40 cellular contexts compared by ENCODE assay signal in the genomic region with DNA sequence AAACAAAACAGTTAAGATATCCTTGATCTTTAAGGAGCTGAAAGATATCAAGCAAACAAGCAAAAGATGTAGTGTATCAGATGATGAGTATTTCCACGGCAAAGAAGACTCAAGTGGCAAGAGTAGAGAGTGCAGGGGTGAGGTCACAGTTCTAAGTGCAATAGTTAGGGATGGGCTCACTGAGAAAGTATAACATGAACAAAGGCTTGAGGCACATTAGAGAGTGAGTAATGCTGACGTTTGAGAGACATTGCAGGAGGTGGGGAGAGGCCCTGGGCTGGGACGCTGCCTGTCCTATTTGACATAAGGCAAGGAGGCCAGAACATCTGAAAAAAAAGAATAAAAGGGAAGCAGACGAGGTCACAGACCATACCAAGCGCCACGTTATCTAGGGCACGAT. TPM values are rescaled to one million over a fixed set of nuclear protein-coding genes. Genes with fewer than 3 reads are reported as not detected.
"Had no signal": no experiment of that assay in that cellular context is flagged by ENCODE, and none has a peak within 500 bp of the region (broad histone marks: within the 10 kb centered on the region; RNA-seq: fewer than 3 reads in every experiment).

No MANE protein-coding gene starts in this region.

- H3K36me3 ChIP-seq: adrenal gland, gastroesophageal sphincter, ovary, vagina had no signal

- H3K27me3 Mint-ChIP-seq: progenitor cell of endocrine pancreas; stimulated activated memory B cell treated with anti-CD40 and anti-IgM and Interleukin-4, amounts not matched to agents 10 μg/mL and 1 μg/mL and 100 μg/mL, for 72 hours; stimulated activated naive CD8-positive, alpha-beta T cell treated with anti-CD3 and anti-CD28 coated beads, Interleukin-15, amount 100 ng/mL, for 72 hours; type B pancreatic cell had no signal

- H3K27ac Mint-ChIP-seq: activated CD4-positive, alpha-beta memory T cell treated with anti-CD3 and anti-CD28 coated beads for 36 hours; activated naive CD4-positive, alpha-beta T cell treated with anti-CD3 and anti-CD28 coated beads for 36 hours; activated naive CD8-positive, alpha-beta T cell treated with anti-CD3 and anti-CD28 coated beads for 36 hours; activated T-helper 1 cell treated with anti-CD3 and anti-CD28 coated beads, Interleukin-12 subunit alpha, Interleukin-12 subunit beta, Interleukin-2, Interleukin-4 antibody, amounts not matched to agents 30 ng/mL and 10 ng/mL and 1 ng/mL, durations not matched to agents 14 hours and 24 hours and 36 hours; nephron progenitor cell; progenitor cell of endocrine pancreas; stimulated activated memory B cell treated with anti-CD40 and anti-IgM and Interleukin-4, amounts not matched to agents 10 μg/mL and 1 μg/mL and 100 μg/mL, for 72 hours; stimulated activated naive CD8-positive, alpha-beta T cell treated with anti-CD3 and anti-CD28 coated beads, Interleukin-15, amount 100 ng/mL, for 72 hours; type B pancreatic cell had no signal

- H3K4me2 ChIP-seq: smooth muscle cell had no signal

- ATAC-seq: body of pancreas; gastroesophageal sphincter; left cardiac atrium; left ventricle myocardium superior; stimulated activated memory B cell treated with anti-CD40 and anti-IgM and Interleukin-4, amounts not matched to agents 10 μg/mL and 1 μg/mL and 100 μg/mL, for 72 hours; stimulated activated naive CD8-positive, alpha-beta T cell treated with anti-CD3 and anti-CD28 coated beads, Interleukin-15, amount 100 ng/mL, for 72 hours had no signal

- H3K27me3 ChIP-seq: adrenal gland, body of pancreas, dorsolateral prefrontal cortex, gastroesophageal sphincter, ovary, vagina had no signal

- H3K4me1 ChIP-seq: adrenal gland, body of pancreas, gastroesophageal sphincter, vagina had no signal

- H3K36me3 Mint-ChIP-seq: activated CD4-positive, alpha-beta memory T cell treated with anti-CD3 and anti-CD28 coated beads for 36 hours; activated naive CD8-positive, alpha-beta T cell treated with anti-CD3 and anti-CD28 coated beads for 36 hours; stimulated activated memory B cell treated with anti-CD40 and anti-IgM and Interleukin-4, amounts not matched to agents 10 μg/mL and 1 μg/mL and 100 μg/mL, for 72 hours had no signal

- H3K27ac ChIP-seq: adrenal gland, body of pancreas, dorsolateral prefrontal cortex, gastroesophageal sphincter, ovary, vagina, VCaP had no signal

- H3K9me3 ChIP-seq: adrenal gland, gastroesophageal sphincter, ovary, vagina had no signal

- H3K4me1 Mint-ChIP-seq: activated naive CD8-positive, alpha-beta T cell treated with anti-CD3 and anti-CD28 coated beads for 36 hours; nephron progenitor cell; stimulated activated memory B cell treated with anti-CD40 and anti-IgM and Interleukin-4, amounts not matched to agents 10 μg/mL and 1 μg/mL and 100 μg/mL, for 72 hours; stimulated activated naive CD8-positive, alpha-beta T cell treated with anti-CD3 and anti-CD28 coated beads, Interleukin-15, amount 100 ng/mL, for 72 hours had no signal

- H3K4me3 Mint-ChIP-seq: activated CD4-positive, alpha-beta memory T cell treated with anti-CD3 and anti-CD28 coated beads for 36 hours; activated naive CD4-positive, alpha-beta T cell treated with anti-CD3 and anti-CD28 coated beads for 36 hours; activated naive CD8-positive, alpha-beta T cell treated with anti-CD3 and anti-CD28 coated beads for 36 hours; activated T-helper 1 cell treated with anti-CD3 and anti-CD28 coated beads, Interleukin-12 subunit alpha, Interleukin-12 subunit beta, Interleukin-2, Interleukin-4 antibody, amounts not matched to agents 30 ng/mL and 10 ng/mL and 1 ng/mL, durations not matched to agents 14 hours and 24 hours and 36 hours; nephron progenitor cell; stimulated activated memory B cell treated with anti-CD40 and anti-IgM and Interleukin-4, amounts not matched to agents 10 μg/mL and 1 μg/mL and 100 μg/mL, for 72 hours; stimulated activated naive CD8-positive, alpha-beta T cell treated with anti-CD3 and anti-CD28 coated beads, Interleukin-15, amount 100 ng/mL, for 72 hours; type B pancreatic cell had no signal

- H3K4me3 ChIP-seq: adrenal gland, body of pancreas, coronary artery, dorsolateral prefrontal cortex, gastroesophageal sphincter, ovary, smooth muscle cell, vagina had no signal

- DNase-seq: activated CD4-positive, alpha-beta memory T cell treated with anti-CD3 and anti-CD28 coated beads for 36 hours; activated CD4-positive, alpha-beta T cell treated with anti-CD3 and anti-CD28 coated beads for 48 hours; activated CD8-positive, alpha-beta memory T cell treated with anti-CD3 and anti-CD28 coated beads, Interleukin-2, amount 50 U/mL, for 4 hours; activated effector memory CD4-positive, alpha-beta T cell treated with anti-CD3 and anti-CD28 coated beads, Interleukin-2, amount 50 U/mL, for 16 hours; activated naive CD4-positive, alpha-beta T cell treated with anti-CD3 and anti-CD28 coated beads for 36 hours; activated naive CD8-positive, alpha-beta T cell treated with anti-CD3 and anti-CD28 coated beads for 36 hours; activated T-cell treated with anti-CD3 and anti-CD28 coated beads, Interleukin-2, amount 50 U/mL, for 1 hour; adrenal gland; aorta; body of pancreas; dorsolateral prefrontal cortex; effector memory CD4-positive, alpha-beta T cell; erythroblast; head of caudate nucleus; hippocampal formation; left cardiac atrium; left ventricle myocardium superior; nephron progenitor cell; ovary; stimulated activated CD4-positive, alpha-beta T cell treated with anti-CD3 and anti-CD28 coated beads, Interleukin-1b, Interleukin-23, amount 100 ng/mL, for 48 hours; stimulated activated CD4-positive, alpha-beta T cell treated with anti-CD3 and anti-CD28 coated beads, Interleukin-4, amount 100 ng/mL, for 4 hours; stimulated activated CD8-positive, alpha-beta memory T cell treated with anti-CD3 and anti-CD28 coated beads, Interleukin-4, amount 100 ng/mL, for 48 hours; stimulated activated naive CD8-positive, alpha-beta T cell treated with anti-CD3 and anti-CD28 coated beads, Interleukin-15, amount 100 ng/mL, for 72 hours; substantia nigra had no signal

RNA-seq across cellular contexts. Expression of a gene that starts 1.4 kb away (rescaled TPM):
- total RNA-seq: activated CD4-positive, alpha-beta memory T cell treated with anti-CD3 and anti-CD28 coated beads for 36 hours; activated CD8-positive, alpha-beta memory T cell treated with anti-CD3 and anti-CD28 coated beads for 36 hours; activated naive CD4-positive, alpha-beta T cell treated with anti-CD3 and anti-CD28 coated beads for 36 hours; activated naive CD8-positive, alpha-beta T cell treated with anti-CD3 and anti-CD28 coated beads for 36 hours; activated T-helper 1 cell treated with anti-CD3 and anti-CD28 coated beads, Interleukin-12 subunit alpha, Interleukin-12 subunit beta, Interleukin-2, Interleukin-4 antibody, amounts not matched to agents 30 ng/mL and 10 ng/mL and 1 ng/mL, durations not matched to agents 14 hours and 24 hours and 36 hours; adrenal gland; body of pancreas; cardiac septum; cerebellum; gastroesophageal sphincter; left cardiac atrium; left ventricle myocardium superior; lung microvascular endothelial cell; mucosa of gallbladder; ovary; progenitor cell of endocrine pancreas; smooth muscle cell; vagina had no signal
- polyA plus RNA-seq: adrenal gland, aorta, keratinocyte, ovary, smooth muscle cell had no signal

RNA-seq across cellular contexts. Expression of a gene that starts 20.8 kb away (rescaled TPM):
- total RNA-seq: activated CD4-positive, alpha-beta memory T cell treated with anti-CD3 and anti-CD28 coated beads for 36 hours; activated CD8-positive, alpha-beta memory T cell treated with anti-CD3 and anti-CD28 coated beads for 36 hours; activated naive CD4-positive, alpha-beta T cell treated with anti-CD3 and anti-CD28 coated beads for 36 hours; activated naive CD8-positive, alpha-beta T cell treated with anti-CD3 and anti-CD28 coated beads for 36 hours; activated T-helper 1 cell treated with anti-CD3 and anti-CD28 coated beads, Interleukin-12 subunit alpha, Interleukin-12 subunit beta, Interleukin-2, Interleukin-4 antibody, amounts not matched to agents 30 ng/mL and 10 ng/mL and 1 ng/mL, durations not matched to agents 14 hours and 24 hours and 36 hours; adrenal gland; aorta; body of pancreas; cardiac septum; cerebellum; dorsolateral prefrontal cortex; gastroesophageal sphincter; left cardiac atrium; left ventricle myocardium superior; lung microvascular endothelial cell; mucosa of gallbladder; ovary; progenitor cell of endocrine pancreas; smooth muscle cell; vagina had no signal
- polyA plus RNA-seq: adrenal gland, aorta, keratinocyte, ovary, smooth muscle cell, thymus had no signal

RNA-seq across cellular contexts. Expression of a gene that starts 46.1 kb away (rescaled TPM):
- total RNA-seq: activated CD4-positive, alpha-beta memory T cell treated with anti-CD3 and anti-CD28 coated beads for 36 hours; activated CD8-positive, alpha-beta memory T cell treated with anti-CD3 and anti-CD28 coated beads for 36 hours; activated naive CD4-positive, alpha-beta T cell treated with anti-CD3 and anti-CD28 coated beads for 36 hours; activated naive CD8-positive, alpha-beta T cell treated with anti-CD3 and anti-CD28 coated beads for 36 hours; activated T-helper 1 cell treated with anti-CD3 and anti-CD28 coated beads, Interleukin-12 subunit alpha, Interleukin-12 subunit beta, Interleukin-2, Interleukin-4 antibody, amounts not matched to agents 30 ng/mL and 10 ng/mL and 1 ng/mL, durations not matched to agents 14 hours and 24 hours and 36 hours; adrenal gland; aorta; body of pancreas; cardiac septum; cerebellum; dorsolateral prefrontal cortex; gastroesophageal sphincter; left cardiac atrium; left ventricle myocardium superior; lung microvascular endothelial cell; mucosa of gallbladder; ovary; progenitor cell of endocrine pancreas; smooth muscle cell; vagina had no signal
- polyA plus RNA-seq: adrenal gland, aorta, keratinocyte, ovary, smooth muscle cell, thymus had no signal
